ENCODE assay signal across 2 cellular contexts in the genomic region with DNA sequence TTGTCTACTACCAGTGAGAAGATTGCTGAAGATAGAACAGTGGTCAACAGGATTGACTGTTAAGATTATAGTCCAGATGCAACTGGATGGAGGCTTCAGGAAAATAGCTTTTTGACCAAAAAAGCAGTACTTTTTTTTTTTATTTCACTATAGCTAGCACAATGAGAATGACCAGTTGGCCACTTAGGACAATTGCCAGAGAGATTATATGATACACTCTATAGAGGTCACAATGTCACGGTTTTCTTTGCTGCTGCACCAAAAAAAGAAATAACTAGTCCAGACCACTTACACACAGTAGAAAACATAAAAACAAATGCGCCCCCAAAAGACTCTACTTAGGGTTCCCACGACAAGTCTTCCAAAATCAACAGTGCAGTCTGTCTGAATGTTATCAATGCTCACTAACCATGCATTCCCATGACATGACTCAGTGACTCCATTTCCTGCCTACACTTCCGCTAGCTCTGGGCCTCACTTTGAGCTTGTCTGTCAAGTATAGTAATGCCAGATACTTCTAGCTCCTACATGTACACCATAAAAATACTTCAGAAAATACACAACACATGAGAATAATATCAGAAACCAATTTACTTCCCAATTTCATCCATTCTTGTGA.
A peak's percentile ranks its signal among the peaks of the same experiment; 100 is the strongest.
TF ChIP-seq lines count a peak whose summit lies in the region.

No MANE protein-coding gene starts in this region.

TF ChIP-seq in GM23338, 12 proteins besides CTCF, POLR2A, EP300 and RAD21 (continued from another document):
- no peak for TF ChIP-seq CREB1 (CRISPR knock-in tag; IDR thresholded peaks at IDR 0.05; ENCODE audit: low read depth)
- TF ChIP-seq, protein P1, sequence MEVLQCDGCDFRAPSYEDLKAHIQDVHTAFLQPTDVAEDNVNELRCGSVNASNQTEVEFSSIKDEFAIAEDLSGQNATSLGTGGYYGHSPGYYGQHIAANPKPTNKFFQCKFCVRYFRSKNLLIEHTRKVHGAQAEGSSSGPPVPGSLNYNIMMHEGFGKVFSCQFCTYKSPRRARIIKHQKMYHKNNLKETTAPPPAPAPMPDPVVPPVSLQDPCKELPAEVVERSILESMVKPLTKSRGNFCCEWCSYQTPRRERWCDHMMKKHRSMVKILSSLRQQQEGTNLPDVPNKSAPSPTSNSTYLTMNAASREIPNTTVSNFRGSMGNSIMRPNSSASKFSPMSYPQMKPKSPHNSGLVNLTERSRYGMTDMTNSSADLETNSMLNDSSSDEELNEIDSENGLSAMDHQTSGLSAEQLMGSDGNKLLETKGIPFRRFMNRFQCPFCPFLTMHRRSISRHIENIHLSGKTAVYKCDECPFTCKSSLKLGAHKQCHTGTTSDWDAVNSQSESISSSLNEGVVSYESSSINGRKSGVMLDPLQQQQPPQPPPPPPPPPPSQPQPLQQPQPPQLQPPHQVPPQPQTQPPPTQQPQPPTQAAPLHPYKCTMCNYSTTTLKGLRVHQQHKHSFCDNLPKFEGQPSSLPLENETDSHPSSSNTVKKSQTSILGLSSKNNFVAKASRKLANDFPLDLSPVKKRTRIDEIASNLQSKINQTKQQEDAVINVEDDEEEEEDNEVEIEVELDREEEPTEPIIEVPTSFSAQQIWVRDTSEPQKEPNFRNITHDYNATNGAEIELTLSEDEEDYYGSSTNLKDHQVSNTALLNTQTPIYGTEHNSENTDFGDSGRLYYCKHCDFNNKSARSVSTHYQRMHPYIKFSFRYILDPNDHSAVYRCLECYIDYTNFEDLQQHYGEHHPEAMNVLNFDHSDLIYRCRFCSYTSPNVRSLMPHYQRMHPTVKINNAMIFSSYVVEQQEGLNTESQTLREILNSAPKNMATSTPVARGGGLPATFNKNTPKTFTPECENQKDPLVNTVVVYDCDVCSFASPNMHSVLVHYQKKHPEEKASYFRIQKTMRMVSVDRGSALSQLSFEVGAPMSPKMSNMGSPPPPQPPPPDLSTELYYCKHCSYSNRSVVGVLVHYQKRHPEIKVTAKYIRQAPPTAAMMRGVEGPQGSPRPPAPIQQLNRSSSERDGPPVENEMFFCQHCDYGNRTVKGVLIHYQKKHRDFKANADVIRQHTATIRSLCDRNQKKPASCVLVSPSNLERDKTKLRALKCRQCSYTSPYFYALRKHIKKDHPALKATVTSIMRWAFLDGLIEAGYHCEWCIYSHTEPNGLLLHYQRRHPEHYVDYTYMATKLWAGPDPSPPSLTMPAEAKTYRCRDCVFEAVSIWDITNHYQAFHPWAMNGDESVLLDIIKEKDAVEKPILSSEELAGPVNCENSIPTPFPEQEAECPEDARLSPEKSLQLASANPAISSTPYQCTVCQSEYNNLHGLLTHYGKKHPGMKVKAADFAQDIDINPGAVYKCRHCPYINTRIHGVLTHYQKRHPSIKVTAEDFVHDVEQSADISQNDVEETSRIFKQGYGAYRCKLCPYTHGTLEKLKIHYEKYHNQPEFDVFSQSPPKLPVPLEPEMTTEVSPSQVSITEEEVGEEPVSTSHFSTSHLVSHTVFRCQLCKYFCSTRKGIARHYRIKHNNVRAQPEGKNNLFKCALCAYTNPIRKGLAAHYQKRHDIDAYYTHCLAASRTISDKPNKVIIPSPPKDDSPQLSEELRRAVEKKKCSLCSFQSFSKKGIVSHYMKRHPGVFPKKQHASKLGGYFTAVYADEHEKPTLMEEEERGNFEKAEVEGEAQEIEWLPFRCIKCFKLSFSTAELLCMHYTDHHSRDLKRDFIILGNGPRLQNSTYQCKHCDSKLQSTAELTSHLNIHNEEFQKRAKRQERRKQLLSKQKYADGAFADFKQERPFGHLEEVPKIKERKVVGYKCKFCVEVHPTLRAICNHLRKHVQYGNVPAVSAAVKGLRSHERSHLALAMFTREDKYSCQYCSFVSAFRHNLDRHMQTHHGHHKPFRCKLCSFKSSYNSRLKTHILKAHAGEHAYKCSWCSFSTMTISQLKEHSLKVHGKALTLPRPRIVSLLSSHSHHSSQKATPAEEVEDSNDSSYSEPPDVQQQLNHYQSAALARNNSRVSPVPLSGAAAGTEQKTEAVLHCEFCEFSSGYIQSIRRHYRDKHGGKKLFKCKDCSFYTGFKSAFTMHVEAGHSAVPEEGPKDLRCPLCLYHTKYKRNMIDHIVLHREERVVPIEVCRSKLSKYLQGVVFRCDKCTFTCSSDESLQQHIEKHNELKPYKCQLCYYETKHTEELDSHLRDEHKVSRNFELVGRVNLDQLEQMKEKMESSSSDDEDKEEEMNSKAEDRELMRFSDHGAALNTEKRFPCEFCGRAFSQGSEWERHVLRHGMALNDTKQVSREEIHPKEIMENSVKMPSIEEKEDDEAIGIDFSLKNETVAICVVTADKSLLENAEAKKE (CRISPR knock-in tag; IDR thresholded peaks at IDR 0.05) = no peak
- TF ChIP-seq, protein P2, sequence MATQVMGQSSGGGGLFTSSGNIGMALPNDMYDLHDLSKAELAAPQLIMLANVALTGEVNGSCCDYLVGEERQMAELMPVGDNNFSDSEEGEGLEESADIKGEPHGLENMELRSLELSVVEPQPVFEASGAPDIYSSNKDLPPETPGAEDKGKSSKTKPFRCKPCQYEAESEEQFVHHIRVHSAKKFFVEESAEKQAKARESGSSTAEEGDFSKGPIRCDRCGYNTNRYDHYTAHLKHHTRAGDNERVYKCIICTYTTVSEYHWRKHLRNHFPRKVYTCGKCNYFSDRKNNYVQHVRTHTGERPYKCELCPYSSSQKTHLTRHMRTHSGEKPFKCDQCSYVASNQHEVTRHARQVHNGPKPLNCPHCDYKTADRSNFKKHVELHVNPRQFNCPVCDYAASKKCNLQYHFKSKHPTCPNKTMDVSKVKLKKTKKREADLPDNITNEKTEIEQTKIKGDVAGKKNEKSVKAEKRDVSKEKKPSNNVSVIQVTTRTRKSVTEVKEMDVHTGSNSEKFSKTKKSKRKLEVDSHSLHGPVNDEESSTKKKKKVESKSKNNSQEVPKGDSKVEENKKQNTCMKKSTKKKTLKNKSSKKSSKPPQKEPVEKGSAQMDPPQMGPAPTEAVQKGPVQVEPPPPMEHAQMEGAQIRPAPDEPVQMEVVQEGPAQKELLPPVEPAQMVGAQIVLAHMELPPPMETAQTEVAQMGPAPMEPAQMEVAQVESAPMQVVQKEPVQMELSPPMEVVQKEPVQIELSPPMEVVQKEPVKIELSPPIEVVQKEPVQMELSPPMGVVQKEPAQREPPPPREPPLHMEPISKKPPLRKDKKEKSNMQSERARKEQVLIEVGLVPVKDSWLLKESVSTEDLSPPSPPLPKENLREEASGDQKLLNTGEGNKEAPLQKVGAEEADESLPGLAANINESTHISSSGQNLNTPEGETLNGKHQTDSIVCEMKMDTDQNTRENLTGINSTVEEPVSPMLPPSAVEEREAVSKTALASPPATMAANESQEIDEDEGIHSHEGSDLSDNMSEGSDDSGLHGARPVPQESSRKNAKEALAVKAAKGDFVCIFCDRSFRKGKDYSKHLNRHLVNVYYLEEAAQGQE (IDR thresholded peaks at IDR 0.05; ENCODE audit: unreplicated experiment) = no peak
- TF ChIP-seq STAT1 (IDR thresholded peaks at IDR 0.05; ENCODE audit: unreplicated experiment) = no peak
- TF ChIP-seq EZH2phosphoT487 (IDR thresholded peaks at IDR 0.05; ENCODE audit: unreplicated experiment) = no peak
- no peak for TF ChIP-seq ZNF331 (CRISPR knock-in tag; IDR thresholded peaks at IDR 0.05; ENCODE audit: low read depth)
- no peak for TF ChIP-seq ZNF114 (CRISPR knock-in tag; IDR thresholded peaks at IDR 0.05)
- no peak for TF ChIP-seq JUNB (IDR thresholded peaks at IDR 0.05; ENCODE audit: unreplicated experiment)
- TF ChIP-seq POLR2AphosphoS5 (IDR thresholded peaks at IDR 0.05; ENCODE audit: low read depth) = no peak

TF ChIP-seq in SK-N-SH, 30 proteins besides CTCF, POLR2A, EP300 and RAD21 (continued from another document):
- TF ChIP-seq, protein P2 (IDR thresholded peaks at IDR 0.05; ENCODE audit: low read depth, low read length) = no peak
- TF ChIP-seq, protein P3, sequence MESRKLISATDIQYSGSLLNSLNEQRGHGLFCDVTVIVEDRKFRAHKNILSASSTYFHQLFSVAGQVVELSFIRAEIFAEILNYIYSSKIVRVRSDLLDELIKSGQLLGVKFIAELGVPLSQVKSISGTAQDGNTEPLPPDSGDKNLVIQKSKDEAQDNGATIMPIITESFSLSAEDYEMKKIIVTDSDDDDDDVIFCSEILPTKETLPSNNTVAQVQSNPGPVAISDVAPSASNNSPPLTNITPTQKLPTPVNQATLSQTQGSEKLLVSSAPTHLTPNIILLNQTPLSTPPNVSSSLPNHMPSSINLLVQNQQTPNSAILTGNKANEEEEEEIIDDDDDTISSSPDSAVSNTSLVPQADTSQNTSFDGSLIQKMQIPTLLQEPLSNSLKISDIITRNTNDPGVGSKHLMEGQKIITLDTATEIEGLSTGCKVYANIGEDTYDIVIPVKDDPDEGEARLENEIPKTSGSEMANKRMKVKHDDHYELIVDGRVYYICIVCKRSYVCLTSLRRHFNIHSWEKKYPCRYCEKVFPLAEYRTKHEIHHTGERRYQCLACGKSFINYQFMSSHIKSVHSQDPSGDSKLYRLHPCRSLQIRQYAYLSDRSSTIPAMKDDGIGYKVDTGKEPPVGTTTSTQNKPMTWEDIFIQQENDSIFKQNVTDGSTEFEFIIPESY (IDR thresholded peaks at IDR 0.05; ENCODE audit: borderline replicate concordance, low read depth) = no peak
- TF ChIP-seq, protein P4, sequence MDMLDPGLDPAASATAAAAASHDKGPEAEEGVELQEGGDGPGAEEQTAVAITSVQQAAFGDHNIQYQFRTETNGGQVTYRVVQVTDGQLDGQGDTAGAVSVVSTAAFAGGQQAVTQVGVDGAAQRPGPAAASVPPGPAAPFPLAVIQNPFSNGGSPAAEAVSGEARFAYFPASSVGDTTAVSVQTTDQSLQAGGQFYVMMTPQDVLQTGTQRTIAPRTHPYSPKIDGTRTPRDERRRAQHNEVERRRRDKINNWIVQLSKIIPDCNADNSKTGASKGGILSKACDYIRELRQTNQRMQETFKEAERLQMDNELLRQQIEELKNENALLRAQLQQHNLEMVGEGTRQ (IDR thresholded peaks at IDR 0.05; ENCODE audit: borderline replicate concordance, low read depth, low read length) = no peak
- TF ChIP-seq RCOR1 (IDR thresholded peaks at IDR 0.05; ENCODE audit: low read length) = no peak
- no peak for TF ChIP-seq EZH2phosphoT487 (IDR thresholded peaks at IDR 0.05; ENCODE audit: borderline replicate concordance, low read depth)
- TF ChIP-seq ELF1 (IDR thresholded peaks at IDR 0.05) = no peak
- no peak for TF ChIP-seq NRF1 (IDR thresholded peaks at IDR 0.05; ENCODE audit: low read depth, low read length)
- peak; percentile 72 for TF ChIP-seq PBX3 (IDR thresholded peaks at IDR 0.05)
- TF ChIP-seq SIN3A (IDR thresholded peaks at IDR 0.05; ENCODE audit: borderline replicate concordance, low read depth, low read length) = no peak
- no peak for TF ChIP-seq RFX5 (IDR thresholded peaks at IDR 0.05; ENCODE audit: low read length)
- TF ChIP-seq IRF3 (IDR thresholded peaks at IDR 0.05; ENCODE audit: low read depth, low read length) = no peak
- peak; percentile 77 for TF ChIP-seq TCF12 (IDR thresholded peaks at IDR 0.05)
- TF ChIP-seq RXRA (IDR thresholded peaks at IDR 0.05; ENCODE audit: borderline replicate concordance, low read depth) = no peak
- no peak for TF ChIP-seq TAF1 (IDR thresholded peaks at IDR 0.05; ENCODE audit: borderline replicate concordance, low read depth, low read length)
- TF ChIP-seq FOSL2 (IDR thresholded peaks at IDR 0.05; ENCODE audit: borderline replicate concordance, low read depth) = peak; percentile 61; the same call in 1 of the 2 replicates
- TF ChIP-seq CHD2 (IDR thresholded peaks at IDR 0.05; ENCODE audit: low read length, partially characterized antibody) = no peak
- TF ChIP-seq MXI1 (IDR thresholded peaks at IDR 0.05; ENCODE audit: low read depth, low read length) = no peak
- peak; percentile 16; the same call in 1 of the 2 replicates for TF ChIP-seq POLR2AphosphoS5 (IDR thresholded peaks at IDR 0.05; ENCODE audit: low read depth, low read length)
- TF ChIP-seq JUND (IDR thresholded peaks at IDR 0.05) = peak; percentile 80
- peak; percentile 58 for TF ChIP-seq GABPA (IDR thresholded peaks at IDR 0.05; ENCODE audit: low read depth)
- no peak for TF ChIP-seq FOXM1 (IDR thresholded peaks at IDR 0.05; ENCODE audit: low read depth)
- no peak for TF ChIP-seq YY1 (IDR thresholded peaks at IDR 0.05; ENCODE audit: low read depth)
- TF ChIP-seq GATA2 (CRISPR knock-in tag; IDR thresholded peaks at IDR 0.05) = no peak
- no peak for TF ChIP-seq MEF2A (IDR thresholded peaks at IDR 0.05; ENCODE audit: borderline replicate concordance, low read depth)
- TF ChIP-seq TEAD4 (IDR thresholded peaks at IDR 0.05; ENCODE audit: borderline replicate concordance, insufficient read depth) = peak; percentile 38; the same call in 1 of the 2 replicates
